In the genomic region with DNA sequence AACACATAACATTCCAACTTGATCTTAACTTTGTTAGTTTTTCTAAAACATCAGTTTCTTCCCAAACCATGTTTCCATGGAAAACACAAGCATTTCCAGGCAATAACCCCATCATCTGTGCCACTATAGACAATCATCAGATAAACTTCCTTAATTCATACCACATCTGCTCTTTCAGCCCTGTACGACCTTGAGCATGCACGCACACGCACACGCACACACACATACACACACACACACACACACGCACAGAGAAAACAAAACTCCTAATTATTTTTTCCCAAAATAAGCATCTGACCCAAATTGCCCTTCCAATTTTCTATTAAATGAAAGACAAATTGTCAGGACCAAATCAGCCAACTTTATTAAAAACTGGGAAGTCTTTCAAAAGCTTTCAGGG, we compare ENCODE assay signal across 20 cellular contexts. TPM values are rescaled to one million over a fixed set of nuclear protein-coding genes. Genes with fewer than 3 reads are reported as not detected.
DNase-seq lines count a peak whose midpoint lies in the region; ATAC-seq and TF ChIP-seq lines count a peak whose summit lies in the region.
"Had no signal": no experiment of that assay in that cellular context is flagged by ENCODE, and none has a peak within 500 bp of the region (broad histone marks: within the 10 kb centered on the region; RNA-seq: fewer than 3 reads in every experiment).

No MANE protein-coding gene starts in this region.

- H3K4me1 ChIP-seq in Panc1 (ENCODE audit: control insufficient read depth, insufficient read depth, low read length) (peaks cover 80% of the 10 kb centered on the region), muscle layer of colon (ENCODE audit: insufficient read depth, low read length) (peaks cover 62% of the 10 kb centered on the region), stomach smooth muscle (ENCODE audit: control insufficient read depth, insufficient read depth, low read length) (peaks cover 42% of the 10 kb centered on the region), breast epithelium (no peaks in the 10 kb centered on the region)

- no peak for ATAC-seq in Panc1
- no peak for ATAC-seq in HG03432 (IDR thresholded peaks at IDR 0.05; ENCODE audit: unreplicated experiment)

- TF ChIP-seq CTCF in Panc1 (IDR thresholded peaks at IDR 0.05) (no peak), breast epithelium (IDR thresholded peaks at IDR 0.05) (no peak)

- POLR2A ChIA-PET in Panc1 (lab: Charles Lee) = no interaction called here

- H3K4me3 ChIP-seq in Panc1 (ENCODE audit: low read depth in 2 of 2, low read length in 2 of 2) (no peak overlapping the region), muscle layer of colon (ENCODE audit: low read depth in 1 of 2, low read length in 2 of 2) (no peak overlapping the region), stomach smooth muscle (ENCODE audit: low read length in 2 of 2) (no peak overlapping the region), breast epithelium (no peak overlapping the region)

- no peak for TF ChIP-seq POLR2A in breast epithelium (IDR thresholded peaks at IDR 0.05)

- H3K9ac ChIP-seq in muscle layer of colon (ENCODE audit: low read length) (no peak overlapping the region), stomach smooth muscle (ENCODE audit: low read length in 2 of 2) (no peak overlapping the region)

- H3K27ac ChIP-seq in Panc1 (ENCODE audit: low read length) (peak overlapping the region; percentile 90), muscle layer of colon (ENCODE audit: low read depth, low read length) (peak overlapping the region; percentile 54), stomach smooth muscle (ENCODE audit: low read length) (peak overlapping the region; percentile 74), breast epithelium (no peak overlapping the region)
- H3K27ac ChIP-seq: 22Rv1, RWPE1 had no signal

- DNase-seq in NCI-H1105 treated with DMSO at 0.1 percent for 48 hours (lab: John Stamatoyannopoulos, UW) (peak; percentile 39), NCI-H1105 (lab: John Stamatoyannopoulos, UW) (no peak), Panc1 (ENCODE audit: low read depth, low spot score) (no peak), NCI-H510A treated with DMSO at 0.1 percent for 48 hours (lab: John Stamatoyannopoulos, UW) (no peak), breast epithelium (ENCODE audit: low spot score in 2 of 2) (no peak)
- DNase-seq: CD4-positive, CD25-positive, alpha-beta regulatory T cell; COR-L47; DMS 273 treated with DMSO at 0.1 percent for 48 hours; DND-41; HCEC 1CT; Kasumi-1; NCI-H1930; NCI-H2171; NCI-H446; SIG-M5 had no signal

- no peaks in the 10 kb centered on the region for H3K27me3 ChIP-seq in Panc1 (ENCODE audit: control insufficient read depth, insufficient read depth, low read length)
- no peaks in the 10 kb centered on the region for H3K27me3 ChIP-seq in muscle layer of colon (ENCODE audit: control insufficient read depth in 1 of 2, insufficient read depth in 2 of 2, low read length in 2 of 2)
- no peaks in the 10 kb centered on the region for H3K27me3 ChIP-seq in stomach smooth muscle (ENCODE audit: control insufficient read depth in 1 of 2, insufficient read depth in 2 of 2, low read length in 2 of 2)
- H3K27me3 ChIP-seq in breast epithelium = no peaks in the 10 kb centered on the region

- H3K36me3 ChIP-seq in Panc1 (ENCODE audit: control insufficient read depth, insufficient read depth, low read length) = no peaks in the 10 kb centered on the region
- no peaks in the 10 kb centered on the region for H3K36me3 ChIP-seq in muscle layer of colon (ENCODE audit: insufficient read depth, low read length)
- no peaks in the 10 kb centered on the region for H3K36me3 ChIP-seq in stomach smooth muscle (ENCODE audit: control insufficient read depth in 2 of 2, insufficient read depth in 2 of 2, low read length in 2 of 2)
- H3K36me3 ChIP-seq in breast epithelium = no peaks in the 10 kb centered on the region

- CTCF ChIA-PET in Panc1 (lab: Charles Lee) = no interaction called here

- no peaks in the 10 kb centered on the region for H3K9me3 ChIP-seq in Panc1 (ENCODE audit: control insufficient read depth, insufficient read depth, low read depth, low read length)
- no peaks in the 10 kb centered on the region for H3K9me3 ChIP-seq in muscle layer of colon (ENCODE audit: low read length)
- H3K9me3 ChIP-seq in stomach smooth muscle (ENCODE audit: control insufficient read depth in 2 of 2, low read length in 2 of 2) = no peaks in the 10 kb centered on the region
- H3K9me3 ChIP-seq in breast epithelium = no peaks in the 10 kb centered on the region

- intact Hi-C loops in Panc1 (cut with micrococcal nuclease; ENCODE audit: unreplicated experiment) (loop anchor here (5.0 to 10.0 kb wide), 3 partner anchors 418 to 705 kb away; no protein-coding TSS in a partner anchor), breast epithelium (cut with DNase I; ENCODE audit: low total_unique reads) (loop anchor here (2.0 kb wide), 1 partner anchor 57 kb away; no protein-coding TSS in a partner anchor)

- in situ Hi-C loops in Panc1 (cut with HindIII; ENCODE audit: low pct_unique_long_range_greater_than_20kb, low sequenced_read_pairs) = loop anchor here (25.0 kb wide), 2 partner anchors 457 to 732 kb away; no protein-coding TSS in a partner anchor

- no TSS peak for BruUV-seq in Panc1 (replicated peaks; lab: Mats Ljungman, UMichigan)

RNA-seq across cellular contexts. Expression of gene ADM, which starts 14.8 kb away (rescaled TPM):
- total RNA-seq in Panc1 (2021; ENCODE audit: unreplicated experiment) = 263 TPM
- 316 TPM for polyA plus RNA-seq in Panc1 (2012; ENCODE audit: insufficient read length)
- total RNA-seq in breast epithelium = 100 to 1,000 TPM in 2 of 3 donors, 10 to 100 TPM in 1; 77.1 to 279 (median 252) TPM
- polyA plus RNA-seq: CD4-positive, CD25-positive, alpha-beta regulatory T cell had no signal

RNA-seq across cellular contexts. Expression of gene SBF2, which starts 25.7 kb away (rescaled TPM):
- total RNA-seq in Panc1 (2021; ENCODE audit: unreplicated experiment) (65.0 TPM), breast epithelium (10 to 100 TPM; 74.8 to 91.9 (median 88.2) TPM)
- polyA plus RNA-seq in Panc1 (2012; ENCODE audit: insufficient read length) = 30.9 TPM

Comparison
In these comparisons a context has a peak if more than half of its experiments do, and no peak if none do; other contexts are left out.
1. H3K27ac ChIP-seq: peak in Panc1 (single experiment), muscle layer of colon (single experiment) and stomach smooth muscle (single experiment); none in breast epithelium (0 of 2).